In genomic region chr2:68411397-68412126, GRCh38 we compare ENCODE assay signal across 10 cellular contexts. TPM values are rescaled to one million over a fixed set of nuclear protein-coding genes. Genes with fewer than 3 reads are reported as not detected.
A peak's percentile ranks its signal among the peaks of the same experiment; 100 is the strongest.
DNase-seq lines count a peak whose midpoint lies in the region; ATAC-seq and TF ChIP-seq lines count a peak whose summit lies in the region.
"Had no signal": no experiment of that assay in that cellular context is flagged by ENCODE, and none has a peak within 500 bp of the region (broad histone marks: within the 10 kb centered on the region; RNA-seq: fewer than 3 reads in every experiment).

No MANE protein-coding gene starts in this region.

- peaks cover 13% of the 10 kb centered on the region for H3K36me3 Mint-ChIP-seq in dendritic cell treated with granulocyte-macrophage colony-stimulating factor and Interleukin-4, amounts not matched to agents 40 ng/mL and 50 ng/mL, for 4 days (ENCODE audit: low read depth)

- no peak overlapping the region for H3K4me3 ChIP-seq in testis

- no peak for TF ChIP-seq CTCF in testis (IDR thresholded peaks at IDR 0.05)

- no peak overlapping the region for H3K27ac ChIP-seq in testis

- intact Hi-C loops in dendritic cell treated with granulocyte-macrophage colony-stimulating factor and Interleukin-4, amounts not matched to agents 40 ng/mL and 50 ng/mL, for 4 days (cut with micrococcal nuclease), result no loop called here
- intact Hi-C loops in testis (cut with DNase I; ENCODE audit: low total_unique reads), result no loop called here

- H3K27me3 ChIP-seq in testis, result no peaks in the 10 kb centered on the region

- H3K27ac Mint-ChIP-seq in dendritic cell treated with granulocyte-macrophage colony-stimulating factor and Interleukin-4, amounts not matched to agents 40 ng/mL and 50 ng/mL, for 4 days, result peak overlapping the region; percentile 15

- H3K4me1 Mint-ChIP-seq in dendritic cell treated with granulocyte-macrophage colony-stimulating factor and Interleukin-4, amounts not matched to agents 40 ng/mL and 50 ng/mL, for 4 days (ENCODE audit: low read depth), result peaks cover 29% of the 10 kb centered on the region

- H3K9me3 Mint-ChIP-seq in dendritic cell treated with granulocyte-macrophage colony-stimulating factor and Interleukin-4, amounts not matched to agents 40 ng/mL and 50 ng/mL, for 4 days, result peaks cover 19% of the 10 kb centered on the region

- no peaks in the 10 kb centered on the region for H3K27me3 Mint-ChIP-seq in dendritic cell treated with granulocyte-macrophage colony-stimulating factor and Interleukin-4, amounts not matched to agents 40 ng/mL and 50 ng/mL, for 4 days

- no peak for TF ChIP-seq POLR2A in testis (IDR thresholded peaks at IDR 0.05)

- H3K9me3 ChIP-seq in testis, result no peaks in the 10 kb centered on the region

- ATAC-seq in GM18520 (IDR thresholded peaks at IDR 0.05; ENCODE audit: unreplicated experiment) (peak; percentile 81), GM21786 (IDR thresholded peaks at IDR 0.05; ENCODE audit: unreplicated experiment) (peak; percentile 95), HG03565 (IDR thresholded peaks at IDR 0.05; ENCODE audit: unreplicated experiment) (peak; percentile 96)

- no peak overlapping the region for H3K4me3 Mint-ChIP-seq in dendritic cell treated with granulocyte-macrophage colony-stimulating factor and Interleukin-4, amounts not matched to agents 40 ng/mL and 50 ng/mL, for 4 days

- no peaks in the 10 kb centered on the region for H3K36me3 ChIP-seq in testis (ENCODE audit: low read depth, missing control alignments)

- DNase-seq in testis (no peak), superior temporal gyrus (ENCODE audit: extremely low spot score) (no peak), kidney tubule cell (ENCODE audit: low spot score) (no peak), A172 (ENCODE audit: low spot score) (no peak)
- DNase-seq: caudate nucleus, NCI-H1436 treated with DMSO at 0.1 percent for 48 hours had no signal

- H3K4me1 ChIP-seq in testis, result no peaks in the 10 kb centered on the region

- 54 to 61% methylated on average over 4 of the region's 4 CpGs for WGBS in testis, 2 donors

RNA-seq across cellular contexts. Expression of gene PLEK, which starts 46.5 kb away (rescaled TPM):
- 1 to 10 TPM; 1.7 to 2.4 TPM for total RNA-seq in testis
- 9.2 TPM for polyA plus RNA-seq in testis (ENCODE audit: insufficient read depth, low read depth, low replicate concordance)
- total RNA-seq in A172 (2014; rRNA removed; shearing (Covaris generic)), result not detected in 2 replicates

RNA-seq across cellular contexts. Expression of gene FBXO48, which starts 55.5 kb away (rescaled TPM):
- 1 to 10 TPM; 1.2 to 2.4 TPM for total RNA-seq in testis
- 1.7 TPM for polyA plus RNA-seq in testis (ENCODE audit: insufficient read depth, low read depth, low replicate concordance)
- 0.43 and 0.67 TPM in 2 replicates for total RNA-seq in A172 (2014; rRNA removed; shearing (Covaris generic))

RNA-seq across cellular contexts. Expression of gene APLF, which starts 55.8 kb away (rescaled TPM):
- total RNA-seq in testis, result 10 to 100 TPM; 14.7 to 21.7 TPM
- polyA plus RNA-seq in testis (ENCODE audit: insufficient read depth, low read depth, low replicate concordance), result 6.6 TPM
- 3.7 and 6.8 TPM in 2 replicates for total RNA-seq in A172 (2014; rRNA removed; shearing (Covaris generic))
